In genomic region chr7:2012981-2013380, GRCh38 we compare ENCODE assay signal across 10 cellular contexts.
A peak's percentile ranks its signal among the peaks of the same experiment; 100 is the strongest.
DNase-seq lines count a peak whose midpoint lies in the region; ATAC-seq, FAIRE-seq and TF ChIP-seq lines count a peak whose summit lies in the region.
"Had no signal": no experiment of that assay in that cellular context is flagged by ENCODE, and none has a peak within 500 bp of the region (broad histone marks: within the 10 kb centered on the region; RNA-seq: fewer than 3 reads in every experiment).

No MANE protein-coding gene starts in this region.

- no peak overlapping the region for H2AFZ ChIP-seq in trophoblast cell (ENCODE audit: insufficient read depth, low read length, poor library complexity)
- H2AFZ ChIP-seq in Karpas-422 (ENCODE audit: low read length), result no peak overlapping the region

- no peaks in the 10 kb centered on the region for H4K20me1 ChIP-seq in Karpas-422 (ENCODE audit: insufficient read depth, low read depth, low read length)

- H2BK5ac ChIP-seq in trophoblast cell (ENCODE audit: low read depth, low read length, poor library complexity), result no peak overlapping the region

- intact Hi-C loops in Right ventricle myocardium inferior (cut with DNase I), result no loop called here
- intact Hi-C loops in spleen (cut with DNase I; ENCODE audit: low total_unique reads), result no loop called here

- no peak overlapping the region for H2BK12ac ChIP-seq in trophoblast cell (ENCODE audit: low read length)

- no peak overlapping the region for H3K18ac ChIP-seq in trophoblast cell (ENCODE audit: low read length)

- no peak for FAIRE-seq in HTR-8/SVneo (lab: Jason Lieb, UNC)
- FAIRE-seq: TTC549 had no signal

- DNase-seq in EH (ENCODE audit: low read depth) (peak; percentile 69), NCI-H446 (lab: John Stamatoyannopoulos, UW) (peak; percentile 37 to 70), Right ventricle myocardium inferior (ENCODE audit: missing footprints) (peak; percentile 82), spleen (peak; percentile 63), trophoblast cell (no peak), Karpas-422 (no peak), HTR-8/SVneo (ENCODE audit: insufficient read length, low spot score) (no peak), GM20000 (ENCODE audit: low spot score) (no peak)
- DNase-seq: activated naive CD8-positive, alpha-beta T cell treated with anti-CD3 and anti-CD28 coated beads, Interleukin-2, amount 10 ng/mL, durations not matched to agents 7 days and 5 days had no signal

- no peak overlapping the region for H4K91ac ChIP-seq in trophoblast cell (ENCODE audit: low read depth, low read length)

- no peak overlapping the region for H3K9ac ChIP-seq in trophoblast cell (ENCODE audit: low read length)
- H3K9ac ChIP-seq in Karpas-422 (ENCODE audit: low read length), result no peak overlapping the region

- H3K4me1 ChIP-seq in spleen, result peaks cover 0 to 29% (median 13%) of the 10 kb centered on the region in 6 donors
- peaks cover 0 to 3% of the 10 kb centered on the region in 2 experiments for H3K4me1 ChIP-seq in trophoblast cell (ENCODE audit: control insufficient read depth in 1 of 2, insufficient read depth in 2 of 2, low read length in 2 of 2)
- H3K4me1 ChIP-seq in Karpas-422 (ENCODE audit: low read length), result no peaks in the 10 kb centered on the region

- no peak for ATAC-seq in Right ventricle myocardium inferior

- H4K8ac ChIP-seq in trophoblast cell (ENCODE audit: low read depth, low read length), result no peak overlapping the region

- H3K4me2 ChIP-seq in trophoblast cell (ENCODE audit: low read length), result no peak overlapping the region
- no peak overlapping the region for H3K4me2 ChIP-seq in Karpas-422 (ENCODE audit: low read depth, low read length, poor library complexity, severe bottlenecking)

- H3K79me2 ChIP-seq in trophoblast cell (ENCODE audit: control insufficient read depth, insufficient read depth, low read length, poor library complexity) (no peaks in the 10 kb centered on the region), Karpas-422 (ENCODE audit: low read length) (no peaks in the 10 kb centered on the region)

- peaks cover 0 to 55% (median 12%) of the 10 kb centered on the region in 6 donors for H3K36me3 ChIP-seq in spleen
- peaks cover 3 to 10% of the 10 kb centered on the region in 2 experiments for H3K36me3 ChIP-seq in trophoblast cell (ENCODE audit: control insufficient read depth in 1 of 2, insufficient read depth in 2 of 2, low read length in 2 of 2)
- no peaks in the 10 kb centered on the region for H3K36me3 ChIP-seq in Karpas-422 (ENCODE audit: insufficient read depth, low read length)

- no peak overlapping the region for H3K4ac ChIP-seq in trophoblast cell (ENCODE audit: low read depth, low read length)

- H3K4me3 ChIP-seq in spleen (no peak overlapping the region), trophoblast cell (ENCODE audit: low read depth, low read length) (no peak overlapping the region), Karpas-422 (ENCODE audit: low read length) (no peak overlapping the region)

- no peaks in the 10 kb centered on the region for H3K79me1 ChIP-seq in trophoblast cell (ENCODE audit: low read length)

- TF ChIP-seq CTCF in spleen (IDR thresholded peaks at IDR 0.05 in 8 of 11, conservative IDR thresholded peaks at IDR 0.05 in 3 of 11) (no peak), GM20000 (IDR thresholded peaks at IDR 0.05; ENCODE audit: extremely low read depth, missing control alignments) (no peak)

- H3K14ac ChIP-seq in trophoblast cell (ENCODE audit: low read length), result no peak overlapping the region

- H3K27ac ChIP-seq in spleen (no peak overlapping the region), trophoblast cell (ENCODE audit: low read depth, low read length) (no peak overlapping the region), Karpas-422 (ENCODE audit: low read length) (no peak overlapping the region)

- H2BK120ac ChIP-seq in trophoblast cell (ENCODE audit: insufficient read depth, low read length, poor library complexity), result no peak overlapping the region

- H3K9me2 ChIP-seq in Karpas-422 (replicated peaks; ENCODE audit: insufficient read depth, low read length), result no peaks in the 10 kb centered on the region

- H3K9me3 ChIP-seq in spleen (no peaks in the 10 kb centered on the region), trophoblast cell (ENCODE audit: insufficient read depth, low read depth, low read length) (no peaks in the 10 kb centered on the region), Karpas-422 (ENCODE audit: low read length) (no peaks in the 10 kb centered on the region)

- no peak overlapping the region for H4K12ac ChIP-seq in trophoblast cell (ENCODE audit: low read depth, low read length)

- 79 to 89% (median 84%) methylated on average over 3 to 8 of the region's 8 CpGs for WGBS in spleen, 5 donors
- no CpG with 5 or more reads among the region's 8 CpGs for WGBS in trophoblast cell (ENCODE audit: extremely low coverage, insufficient coverage, insufficient read length)

- no peak overlapping the region for H2AK5ac ChIP-seq in trophoblast cell (ENCODE audit: low read length)

- H3K27me3 ChIP-seq in spleen (replicated peaks in 1 of 7) (no peaks in the 10 kb centered on the region), trophoblast cell (ENCODE audit: insufficient read depth, low read length) (no peaks in the 10 kb centered on the region), Karpas-422 (ENCODE audit: low read length) (no peaks in the 10 kb centered on the region)

- H3K23ac ChIP-seq in trophoblast cell (ENCODE audit: low read length), result no peak overlapping the region

- no peak for TF ChIP-seq POLR2A in spleen (IDR thresholded peaks at IDR 0.05)

Comparison
In these comparisons a context has a peak if more than half of its experiments do, and no peak if none do; other contexts are left out.
1. DNase-seq: peak in EH (single experiment), NCI-H446 (2 of 2), Right ventricle myocardium inferior (single experiment) and spleen (single experiment); none in trophoblast cell (0 of 2), Karpas-422 (single experiment), HTR-8/SVneo (single experiment) and GM20000 (single experiment).